1 cellular context compared by ENCODE assay signal in genomic region chr3:12444582-12445468, GRCh38.
A peak's percentile ranks its signal among the peaks of the same experiment; 100 is the strongest.
TF ChIP-seq lines count a peak whose summit lies in the region.

No MANE protein-coding gene starts in this region.

TF ChIP-seq in HepG2, 621 proteins besides CTCF, POLR2A, EP300 and RAD21 (continued from another document and continues in another):
- TF ChIP-seq HIC2 (CRISPR knock-in tag; IDR thresholded peaks at IDR 0.05; ENCODE audit: low read depth) (peak; percentile 76; the same call in 1 of the 2 replicates), RNF2 (conservative IDR thresholded peaks at IDR 0.05; ENCODE audit: low read depth) (no peak), ZC3H4 (CRISPR knock-in tag; IDR thresholded peaks at IDR 0.05; ENCODE audit: borderline replicate concordance) (peak; percentile 49; the same call in 1 of the 2 replicates), ZNF205 (CRISPR knock-in tag; IDR thresholded peaks at IDR 0.05) (0 out of 2 replicates have a peak, but pooled peaks have one; percentile 16), ZNF605 (CRISPR knock-in tag; IDR thresholded peaks at IDR 0.05) (no peak), MIER3 (CRISPR knock-in tag; IDR thresholded peaks at IDR 0.05; ENCODE audit: borderline replicate concordance) (no peak), ZNF7 (CRISPR knock-in tag; IDR thresholded peaks at IDR 0.05) (no peak), SPEN (CRISPR knock-in tag; IDR thresholded peaks at IDR 0.05; ENCODE audit: low read depth) (no peak), ZNF275 (CRISPR knock-in tag; IDR thresholded peaks at IDR 0.05; ENCODE audit: borderline replicate concordance) (peak; percentile 54; the same call in 1 of the 2 replicates), ZNF263 (CRISPR knock-in tag; IDR thresholded peaks at IDR 0.05) (peak; percentile 61), SALL1 (CRISPR knock-in tag; IDR thresholded peaks at IDR 0.05) (peak; percentile 80), UBTF (CRISPR knock-in tag; IDR thresholded peaks at IDR 0.05) (peak; percentile 45; the same call in 1 of the 2 replicates), NCOR1 (IDR thresholded peaks at IDR 0.05; ENCODE audit: borderline replicate concordance, low read length) (peak; percentile 60; the same call in 1 of the 2 replicates), ISL2 (CRISPR knock-in tag; IDR thresholded peaks at IDR 0.05) (peak; percentile 26; the same call in 1 of the 2 replicates), FOSL2 (CRISPR knock-in tag; IDR thresholded peaks at IDR 0.05) (peak; percentile 19; the same call in 1 of the 2 replicates), ONECUT2 (CRISPR knock-in tag; IDR thresholded peaks at IDR 0.05) (0 out of 2 replicates have a peak, but pooled peaks have one; percentile 26), ZBTB26 (CRISPR knock-in tag; IDR thresholded peaks at IDR 0.05; ENCODE audit: borderline replicate concordance) (0 out of 2 replicates have a peak, but pooled peaks have one; percentile 16), DRAP1 (CRISPR knock-in tag; IDR thresholded peaks at IDR 0.05) (peak; percentile 6; the same call in 1 of the 2 replicates), KMT2A (CRISPR knock-in tag; IDR thresholded peaks at IDR 0.05) (peak; percentile 51; the same call in 1 of the 2 replicates), ASH2L (IDR thresholded peaks at IDR 0.05; ENCODE audit: insufficient read length, low read depth, low read length) (peak; percentile 89), ZNF224 (CRISPR knock-in tag; IDR thresholded peaks at IDR 0.05) (no peak), NFIC (IDR thresholded peaks at IDR 0.05; ENCODE audit: low read length) (peak; percentile 77), IKZF5 (CRISPR knock-in tag; IDR thresholded peaks at IDR 0.05) (peak; percentile 41), CHD2 (IDR thresholded peaks at IDR 0.05; ENCODE audit: low read depth, low read length) (no peak), ZBTB43 (CRISPR knock-in tag; conservative IDR thresholded peaks at IDR 0.05) (peak; percentile 29; the same call in 1 of the 2 replicates), NBN (conservative IDR thresholded peaks at IDR 0.05) (no peak), ARID4A (CRISPR knock-in tag; IDR thresholded peaks at IDR 0.05; ENCODE audit: borderline replicate concordance) (peak; percentile 60; the same call in 1 of the 2 replicates), ZNF280B (CRISPR knock-in tag; IDR thresholded peaks at IDR 0.05; ENCODE audit: borderline replicate concordance) (no peak), FOXJ3 (CRISPR knock-in tag; IDR thresholded peaks at IDR 0.05; ENCODE audit: borderline replicate concordance) (peak; percentile 23; the same call in 1 of the 2 replicates), MYPOP (CRISPR knock-in tag; IDR thresholded peaks at IDR 0.05) (peak; percentile 99), STAT6 (CRISPR knock-in tag; IDR thresholded peaks at IDR 0.05; ENCODE audit: borderline replicate concordance) (no peak), ZIK1 (CRISPR knock-in tag; IDR thresholded peaks at IDR 0.05; ENCODE audit: borderline replicate concordance, low read depth) (0 out of 2 replicates have a peak, but pooled peaks have one; percentile 47), ZNF264 (CRISPR knock-in tag; IDR thresholded peaks at IDR 0.05) (peak; percentile 95), ZNF335 (CRISPR knock-in tag; IDR thresholded peaks at IDR 0.05) (no peak), TFAP4 (IDR thresholded peaks at IDR 0.05; ENCODE audit: borderline replicate concordance, low read depth) (peak; percentile 31; the same call in 1 of the 2 replicates)
